ENCODE assay signal across 9 cellular contexts in genomic region chr14:50599700-50600444, GRCh38. TPM values are rescaled to one million over a fixed set of nuclear protein-coding genes. Genes with fewer than 3 reads are reported as not detected.
A peak's percentile ranks its signal among the peaks of the same experiment; 100 is the strongest.
DNase-seq lines count a peak whose midpoint lies in the region; ATAC-seq and TF ChIP-seq lines count a peak whose summit lies in the region.
"Had no signal": no experiment of that assay in that cellular context is flagged by ENCODE, and none has a peak within 500 bp of the region (broad histone marks: within the 10 kb centered on the region; RNA-seq: fewer than 3 reads in every experiment).

No MANE protein-coding gene starts in this region.

- H4K20me1 ChIP-seq in SK-N-SH (ENCODE audit: insufficient read depth) = no peaks in the 10 kb centered on the region

- H3K9me2 ChIP-seq in SK-N-SH = no peaks in the 10 kb centered on the region

- TF ChIP-seq RAD21 in SK-N-SH (IDR thresholded peaks at IDR 0.05; ENCODE audit: low read length) = peak; percentile 74

- H3K4me1 Mint-ChIP-seq in CD4-positive, alpha-beta T cell (ENCODE audit: low read depth) = no peaks in the 10 kb centered on the region
- H3K4me1 Mint-ChIP-seq in HFFc6 (ENCODE audit: low read depth) = peaks cover 36% of the 10 kb centered on the region
- H3K4me1 Mint-ChIP-seq: IgD-negative memory B cell had no signal

- 43% methylated on average over 4 of the region's 4 CpGs for WGBS in SK-N-SH (ENCODE audit: low lambda C conversion rate)
- 54 to 68% methylated on average over 4 of the region's 4 CpGs for WGBS in gastroesophageal sphincter (ENCODE audit: low coverage in 1 of 2), 2 donors

- H3K27ac ChIP-seq in CD4-positive, alpha-beta T cell (ENCODE audit: low read depth, low read length) = no peak overlapping the region
- peak overlapping the region in 1 of 2 experiments; percentile 11; a peak in 2 of 4 replicates for H3K27ac ChIP-seq in SK-N-SH (ENCODE audit: low read depth in 2 of 2, low read length in 1 of 2)
- no peak overlapping the region for H3K27ac ChIP-seq in gastroesophageal sphincter

- intact Hi-C loops in CD4-positive, alpha-beta T cell (cut with DNase I, micrococcal nuclease) = loop anchor here (1.0 to 5.0 kb wide), 5 partner anchors 112 to 261 kb away; no protein-coding TSS in a partner anchor

- H3K4me3 Mint-ChIP-seq in CD4-positive, alpha-beta T cell = no peak overlapping the region
- H3K4me3 Mint-ChIP-seq in HFFc6 = peak overlapping the region; percentile 28
- H3K4me3 Mint-ChIP-seq: IgD-negative memory B cell had no signal

- CTCF ChIA-PET in CD4-positive, alpha-beta T cell (lab: Charles Lee) = interaction anchor here (0.6 to 0.9 kb wide), 2 partner anchors 114 to 260 kb away, joined by 3 to 4 read pairs; no protein-coding TSS in a partner anchor
- CTCF ChIA-PET in SK-N-SH (lab: Yijun Ruan, JAX) = interaction anchor here (0.6 to 2.9 kb wide), 15 partner anchors 9 to 259 kb away, joined by 3 to 23 read pairs (median 3); partner anchors contain the start of gene SAV1

- H3K4me3 ChIP-seq in SK-N-SH (ENCODE audit: low read depth in 2 of 2, low read length in 1 of 2) = no peak overlapping the region
- H3K4me3 ChIP-seq in gastroesophageal sphincter = no peak overlapping the region
- no peak overlapping the region for H3K4me3 ChIP-seq in retinal pigment epithelial cell (ENCODE audit: low read length)

- TF ChIP-seq EP300 in SK-N-SH (IDR thresholded peaks at IDR 0.05; ENCODE audit: borderline replicate concordance in 1 of 2, low read depth in 1 of 2, low read length in 1 of 2) = no peak
- TF ChIP-seq EP300 in gastroesophageal sphincter (IDR thresholded peaks at IDR 0.05) = no peak

- POLR2A ChIA-PET in CD4-positive, alpha-beta T cell (lab: Charles Lee) = interaction anchor here (1.8 kb wide), 1 partner anchor 261 kb away, joined by 6 read pairs; no protein-coding TSS in a partner anchor
- POLR2A ChIA-PET in SK-N-SH (lab: Yijun Ruan, JAX) = no interaction called here

- no peaks in the 10 kb centered on the region for H3K79me2 ChIP-seq in SK-N-SH (ENCODE audit: insufficient read depth)

- no peaks in the 10 kb centered on the region for H3K27me3 Mint-ChIP-seq in CD4-positive, alpha-beta T cell
- no peaks in the 10 kb centered on the region for H3K27me3 Mint-ChIP-seq in HFFc6 (ENCODE audit: insufficient read depth)
- H3K27me3 Mint-ChIP-seq: IgD-negative memory B cell had no signal

- no peaks in the 10 kb centered on the region for H3K9me3 ChIP-seq in CD4-positive, alpha-beta T cell (ENCODE audit: control insufficient read depth, low read length)
- H3K9me3 ChIP-seq in SK-N-SH = no peaks in the 10 kb centered on the region
- no peaks in the 10 kb centered on the region for H3K9me3 ChIP-seq in gastroesophageal sphincter

- H3K36me3 ChIP-seq in SK-N-SH (replicated peaks in 1 of 2; ENCODE audit: control insufficient read depth in 1 of 2, insufficient read depth in 2 of 2, low read length in 1 of 2) = peaks cover 0 to 3% of the 10 kb centered on the region in 2 experiments
- H3K36me3 ChIP-seq in gastroesophageal sphincter = peaks cover 0 to 5% of the 10 kb centered on the region in 2 donors

- peak; percentile 55 for TF ChIP-seq CTCF in CD4-positive, alpha-beta T cell (IDR thresholded peaks at IDR 0.05)
- TF ChIP-seq CTCF in HFFc6 (IDR thresholded peaks at IDR 0.05) (peak; percentile 81), SK-N-SH (IDR thresholded peaks at IDR 0.05) (peak; percentile 73), gastroesophageal sphincter (IDR thresholded peaks at IDR 0.05) (peak in 3 of 4 experiments; percentile 28 to 57 (median 42)), retinal pigment epithelial cell (conservative IDR thresholded peaks at IDR 0.05; ENCODE audit: low read depth, low read length) (peak; percentile 69)

- H3K27me3 ChIP-seq in CD4-positive, alpha-beta T cell (ENCODE audit: control insufficient read depth, insufficient read depth, low read length) = no peaks in the 10 kb centered on the region
- H3K27me3 ChIP-seq in SK-N-SH (ENCODE audit: insufficient read depth) (no peaks in the 10 kb centered on the region), gastroesophageal sphincter (no peaks in the 10 kb centered on the region)

- TF ChIP-seq POLR2A in gastroesophageal sphincter (IDR thresholded peaks at IDR 0.05) = no peak

- peaks cover 10% of the 10 kb centered on the region for H3F3A ChIP-seq in SK-N-SH (replicated peaks; ENCODE audit: insufficient read depth)

- H3K27ac Mint-ChIP-seq in CD4-positive, alpha-beta T cell = no peak overlapping the region
- H3K27ac Mint-ChIP-seq in HFFc6 = peak overlapping the region; percentile 41
- H3K27ac Mint-ChIP-seq: IgD-negative memory B cell had no signal

- peak overlapping the region; percentile 70 for H2AFZ ChIP-seq in SK-N-SH (ENCODE audit: low read depth)

- no peaks in the 10 kb centered on the region for H3K9me3 Mint-ChIP-seq in CD4-positive, alpha-beta T cell
- no peaks in the 10 kb centered on the region for H3K9me3 Mint-ChIP-seq in HFFc6
- H3K9me3 Mint-ChIP-seq: IgD-negative memory B cell had no signal

- H3K9ac ChIP-seq in SK-N-SH = no peak overlapping the region

- DNase-seq in CD4-positive, alpha-beta T cell = no peak
- DNase-seq in HFFc6 (peak; percentile 43), SK-N-SH (peak; percentile 13), retinal pigment epithelial cell (ENCODE audit: low read depth) (no peak)
- DNase-seq in effector CD4-positive, alpha-beta T cell = no peak

- H3K4me2 ChIP-seq in SK-N-SH = no peak overlapping the region

- peaks cover 4 to 15% of the 10 kb centered on the region in 2 experiments; a peak in 3 of 4 replicates for H3K4me1 ChIP-seq in SK-N-SH (ENCODE audit: control insufficient read depth in 1 of 2, insufficient read depth in 2 of 2, low read depth in 1 of 2, low read length in 1 of 2)
- H3K4me1 ChIP-seq in gastroesophageal sphincter = no peaks in the 10 kb centered on the region

- H3K36me3 Mint-ChIP-seq in CD4-positive, alpha-beta T cell (ENCODE audit: low read depth) = no peaks in the 10 kb centered on the region
- H3K36me3 Mint-ChIP-seq in HFFc6 (ENCODE audit: low read depth) = no peaks in the 10 kb centered on the region
- H3K36me3 Mint-ChIP-seq: IgD-negative memory B cell had no signal

- no peak for ATAC-seq in CD4-positive, alpha-beta T cell (ENCODE audit: poor library complexity)
- ATAC-seq in gastroesophageal sphincter (no peak), HG02623 (IDR thresholded peaks at IDR 0.05; ENCODE audit: unreplicated experiment) (no peak), HG03095 (IDR thresholded peaks at IDR 0.05; ENCODE audit: unreplicated experiment) (no peak)

TF ChIP-seq in SK-N-SH, 30 proteins besides CTCF, POLR2A, EP300 and RAD21:
- TF ChIP-seq MXI1 (IDR thresholded peaks at IDR 0.05; ENCODE audit: low read depth, low read length) = no peak
- peak; percentile 69 for TF ChIP-seq SMC3 (IDR thresholded peaks at IDR 0.05; ENCODE audit: low read depth, low read length)
- no peak for TF ChIP-seq ZBTB33 (IDR thresholded peaks at IDR 0.05; ENCODE audit: borderline replicate concordance, low read depth)
- TF ChIP-seq PBX3 (IDR thresholded peaks at IDR 0.05) = no peak
- TF ChIP-seq ELF1 (IDR thresholded peaks at IDR 0.05) = no peak
- TF ChIP-seq TEAD4 (IDR thresholded peaks at IDR 0.05; ENCODE audit: borderline replicate concordance, insufficient read depth) = no peak
- TF ChIP-seq, protein P1, sequence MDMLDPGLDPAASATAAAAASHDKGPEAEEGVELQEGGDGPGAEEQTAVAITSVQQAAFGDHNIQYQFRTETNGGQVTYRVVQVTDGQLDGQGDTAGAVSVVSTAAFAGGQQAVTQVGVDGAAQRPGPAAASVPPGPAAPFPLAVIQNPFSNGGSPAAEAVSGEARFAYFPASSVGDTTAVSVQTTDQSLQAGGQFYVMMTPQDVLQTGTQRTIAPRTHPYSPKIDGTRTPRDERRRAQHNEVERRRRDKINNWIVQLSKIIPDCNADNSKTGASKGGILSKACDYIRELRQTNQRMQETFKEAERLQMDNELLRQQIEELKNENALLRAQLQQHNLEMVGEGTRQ (IDR thresholded peaks at IDR 0.05; ENCODE audit: borderline replicate concordance, low read depth, low read length) = no peak
- no peak for TF ChIP-seq RXRA (IDR thresholded peaks at IDR 0.05; ENCODE audit: borderline replicate concordance, low read depth)
TF ChIP-seq in SK-N-SH: peak in this region for 1.

RNA-seq across cellular contexts. Expression of gene ATL1, which starts 39.9 kb away (rescaled TPM):
- total RNA-seq in CD4-positive, alpha-beta T cell = 1 to 10 TPM; 1.2 TPM
- total RNA-seq in HFFc6 (2021; fragmentation: NEBNext Ultra II Directional; extraction: Animal tissue kit (Norgen Biotek cat#: 25700)) = under 1 TPM; 0.35 to 0.92 (median 0.48) TPM
- polyA plus RNA-seq in SK-N-SH (2012; rRNA removed) = 7.3 and 9.0 TPM in 2 replicates
- polyA plus RNA-seq in SK-N-SH (2012; cell fraction: cytosol; rRNA removed) = 8.7 and 11.1 TPM in 2 replicates
- polyA plus RNA-seq in SK-N-SH (2012; cell fraction: nucleus; rRNA removed) = 2.9 and 5.2 TPM in 2 replicates
- 10 to 100 TPM; 17.2 to 22.3 (median 21.6) TPM for total RNA-seq in gastroesophageal sphincter

Comparison
In these comparisons a context has a peak if more than half of its experiments do, and no peak if none do; other contexts are left out.
1. DNase-seq: peak in HFFc6 (single experiment) and SK-N-SH (single experiment); none in CD4-positive, alpha-beta T cell (0 of 10), retinal pigment epithelial cell (single experiment) and effector CD4-positive, alpha-beta T cell (single experiment).
2. RNA of gene ATL1, which starts 39.9 kb away (total RNA-seq): 17.2 to 22.3 TPM in gastroesophageal sphincter; 1.2 TPM in CD4-positive, alpha-beta T cell and 0.35 to 0.92 TPM in HFFc6; every median in the first group is over 4 times any median in the second.
3. Peak in every context shown above with its lines, with median percentiles within 50 percentile points of each other: CTCF ChIP-seq.